In the genomic region with DNA sequence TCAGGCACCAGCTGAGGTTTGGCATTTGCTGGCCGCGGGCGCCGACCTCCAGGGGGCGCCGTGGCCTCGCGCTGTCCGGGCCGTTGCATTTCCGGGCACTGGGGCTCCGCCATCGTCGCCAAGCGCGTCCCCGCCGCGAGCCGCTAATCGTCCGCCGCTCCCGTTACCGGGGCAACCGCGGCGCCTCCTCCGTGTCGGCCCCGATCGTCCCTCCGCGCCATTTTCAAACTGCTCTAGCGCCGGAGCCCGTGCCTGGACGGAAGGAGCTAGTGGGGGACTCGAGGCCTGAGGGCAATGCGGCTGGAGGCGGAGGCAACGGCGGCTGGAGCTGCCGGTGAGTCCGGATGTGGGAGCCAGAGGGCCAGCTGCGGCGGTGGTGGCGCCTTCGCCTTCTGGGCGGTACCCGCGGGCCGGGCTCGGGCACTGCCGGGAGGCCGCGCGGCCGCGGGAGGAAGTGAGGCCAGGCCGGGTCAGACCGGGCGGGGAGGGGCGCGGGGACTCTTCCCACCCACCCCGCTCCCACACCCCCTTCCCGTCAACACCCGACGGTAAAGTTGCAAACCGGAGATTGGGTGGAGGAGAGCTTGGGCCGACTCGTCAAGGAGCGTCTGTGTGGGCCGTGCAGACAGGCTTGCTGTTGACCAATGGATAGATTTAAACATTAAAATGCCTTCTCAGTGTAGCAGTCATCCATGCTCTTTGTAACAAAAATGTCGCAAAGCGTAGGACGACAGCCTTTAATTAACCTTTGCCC, we compare ENCODE assay signal across 8 cellular contexts. TPM values are rescaled to one million over a fixed set of nuclear protein-coding genes. Genes with fewer than 3 reads are reported as not detected.
A peak's percentile ranks its signal among the peaks of the same experiment; 100 is the strongest.
DNase-seq lines count a peak whose midpoint lies in the region; ATAC-seq, FAIRE-seq and TF ChIP-seq lines count a peak whose summit lies in the region.

A gene with protein sequence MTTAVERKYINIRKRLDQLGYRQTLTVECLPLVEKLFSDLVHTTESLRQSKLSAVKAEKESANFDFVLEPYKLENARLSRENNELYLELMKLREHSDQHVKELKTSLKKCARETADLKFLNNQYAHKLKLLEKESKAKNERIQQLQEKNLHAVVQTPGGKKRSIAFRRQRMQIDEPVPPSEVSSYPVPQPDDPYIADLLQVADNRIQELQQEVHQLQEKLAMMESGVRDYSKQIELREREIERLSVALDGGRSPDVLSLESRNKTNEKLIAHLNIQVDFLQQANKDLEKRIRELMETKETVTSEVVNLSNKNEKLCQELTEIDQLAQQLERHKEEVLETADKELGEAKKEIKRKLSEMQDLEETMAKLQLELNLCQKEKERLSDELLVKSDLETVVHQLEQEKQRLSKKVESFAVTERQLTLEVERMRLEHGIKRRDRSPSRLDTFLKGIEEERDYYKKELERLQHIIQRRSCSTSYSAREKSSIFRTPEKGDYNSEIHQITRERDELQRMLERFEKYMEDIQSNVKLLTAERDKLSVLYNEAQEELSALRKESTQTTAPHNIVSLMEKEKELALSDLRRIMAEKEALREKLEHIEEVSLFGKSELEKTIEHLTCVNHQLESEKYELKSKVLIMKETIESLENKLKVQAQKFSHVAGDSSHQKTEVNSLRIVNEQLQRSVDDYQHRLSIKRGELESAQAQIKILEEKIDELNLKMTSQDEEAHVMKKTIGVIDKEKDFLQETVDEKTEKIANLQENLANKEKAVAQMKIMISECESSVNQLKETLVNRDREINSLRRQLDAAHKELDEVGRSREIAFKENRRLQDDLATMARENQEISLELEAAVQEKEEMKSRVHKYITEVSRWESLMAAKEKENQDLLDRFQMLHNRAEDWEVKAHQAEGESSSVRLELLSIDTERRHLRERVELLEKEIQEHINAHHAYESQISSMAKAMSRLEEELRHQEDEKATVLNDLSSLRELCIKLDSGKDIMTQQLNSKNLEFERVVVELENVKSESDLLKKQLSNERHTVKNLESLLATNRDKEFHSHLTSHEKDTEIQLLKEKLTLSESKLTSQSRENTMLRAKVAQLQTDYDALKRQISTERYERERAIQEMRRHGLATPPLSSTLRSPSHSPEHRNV (plus strand): TSS at position 220 of the 754 bp plus-strand sequence. CDS start 3,186 bp downstream, outside the sequence.

- H3K9me3 ChIP-seq in astrocyte (ENCODE audit: insufficient read depth, low read depth, low read length) (no peaks in the 10 kb centered on the region), hepatocyte (ENCODE audit: low read depth) (no peaks in the 10 kb centered on the region)

- H3K4me3 Mint-ChIP-seq in astrocyte (ENCODE audit: unreplicated experiment): peak within 1 kb of the TSS; percentile 85

- no peaks in the 10 kb centered on the region for H3K36me3 Mint-ChIP-seq in astrocyte (ENCODE audit: low read depth, unreplicated experiment)

- H3K79me2 ChIP-seq in astrocyte (ENCODE audit: insufficient read depth, low read length) (peaks cover 37% of the 10 kb centered on the region), hepatocyte (peaks cover 29% of the 10 kb centered on the region)

- H3K27ac ChIP-seq in 22Rv1: peak within 1 kb of the TSS; percentile 93
- peak within 1 kb of the TSS; percentile 97 for H3K27ac ChIP-seq in astrocyte (ENCODE audit: low read depth, low read length)
- peak within 1 kb of the TSS; percentile 95 for H3K27ac ChIP-seq in hepatocyte

- no peak for FAIRE-seq in astrocyte (lab: Jason Lieb, UNC)

- peak within 1 kb of the TSS; percentile 89 for H2AFZ ChIP-seq in astrocyte (ENCODE audit: low read depth, low read length)
- peak within 1 kb of the TSS; percentile 90 for H2AFZ ChIP-seq in hepatocyte

- ATAC-seq in GM18517 (IDR thresholded peaks at IDR 0.05; ENCODE audit: unreplicated experiment) (peak; percentile 79), HG03039 (IDR thresholded peaks at IDR 0.05; ENCODE audit: unreplicated experiment) (peak; percentile 64)

- H3K4me1 Mint-ChIP-seq in astrocyte (ENCODE audit: low read depth, unreplicated experiment): peaks cover 14% of the 10 kb centered on the region

- H3K27me3 Mint-ChIP-seq in astrocyte (ENCODE audit: low read depth, unreplicated experiment): no peaks in the 10 kb centered on the region

- H4K20me1 ChIP-seq in astrocyte (ENCODE audit: insufficient read depth, low read length): no peaks in the 10 kb centered on the region
- H4K20me1 ChIP-seq in hepatocyte (ENCODE audit: insufficient read depth, poor library complexity, severe bottlenecking): no peaks in the 10 kb centered on the region

- H3K9me2 ChIP-seq in hepatocyte (replicated peaks; ENCODE audit: insufficient read depth): no peaks in the 10 kb centered on the region

- H3K9ac ChIP-seq in astrocyte (ENCODE audit: low read length): peak within 1 kb of the TSS; percentile 88

- TF ChIP-seq CTCF in 22Rv1 (IDR thresholded peaks at IDR 0.05): peak; percentile 98
- peak; percentile 66 for TF ChIP-seq CTCF in astrocyte (IDR thresholded peaks at IDR 0.05; ENCODE audit: insufficient read depth, low read depth, low read length)
- peak; percentile 92 for TF ChIP-seq CTCF in hepatocyte (IDR thresholded peaks at IDR 0.05; ENCODE audit: poor library complexity)

- H3K9me3 Mint-ChIP-seq in astrocyte (ENCODE audit: unreplicated experiment): no peaks in the 10 kb centered on the region

- H3K27me3 ChIP-seq in astrocyte (ENCODE audit: insufficient read depth, low read length): no peaks in the 10 kb centered on the region
- H3K27me3 ChIP-seq in hepatocyte: no peaks in the 10 kb centered on the region

- H3K4me1 ChIP-seq in astrocyte (ENCODE audit: insufficient read depth, low read length) (peaks cover 19% of the 10 kb centered on the region), hepatocyte (ENCODE audit: insufficient read depth) (peaks cover 21% of the 10 kb centered on the region)

- H3K4me2 ChIP-seq in astrocyte (ENCODE audit: low read length): peak within 1 kb of the TSS; percentile 91
- peak within 1 kb of the TSS; percentile 92 for H3K4me2 ChIP-seq in hepatocyte

- H3K4me3 ChIP-seq in astrocyte (ENCODE audit: insufficient read depth, low read depth, low read length) (peak within 1 kb of the TSS; percentile 91), hepatocyte (peak within 1 kb of the TSS; percentile 64)

- H3K27ac Mint-ChIP-seq in astrocyte (ENCODE audit: unreplicated experiment): peak within 1 kb of the TSS; percentile 92

- peak; percentile 73 for DNase-seq in NCI-H2029 treated with DMSO at 0.1 percent for 48 hours (lab: John Stamatoyannopoulos, UW)
- peak; percentile 86 for DNase-seq in T-helper 22 cell (ENCODE audit: low read depth)
- peak; percentile 88 for DNase-seq in astrocyte (ENCODE audit: low read depth)
- peak; percentile 98 for DNase-seq in hepatocyte (ENCODE audit: low spot score)
- DNase-seq in renal cortical epithelial cell (ENCODE audit: low read depth): peak; percentile 87

- WGBS in hepatocyte (ENCODE audit: low lambda C conversion rate, missing lambda C conversion rate): 2% methylated on average over 39 of the region's 77 CpGs

- peaks cover 7% of the 10 kb centered on the region for H3K36me3 ChIP-seq in astrocyte (ENCODE audit: insufficient read depth, low read length)
- H3K36me3 ChIP-seq in hepatocyte (replicated peaks; ENCODE audit: insufficient read depth, low read depth): no peaks in the 10 kb centered on the region

RNA-seq across cellular contexts. Expression of the gene that starts here (rescaled TPM):
- total RNA-seq in astrocyte: 5.9 and 8.2 TPM in 2 replicates
- total RNA-seq in hepatocyte: 7.7 and 10.9 TPM in 2 replicates
- polyA plus RNA-seq in hepatocyte: 3.1 and 3.2 TPM in 2 replicates
- 5.4 and 8.9 TPM in 2 replicates for total RNA-seq in renal cortical epithelial cell

Comparison
In these comparisons a context has a peak if more than half of its experiments do, and no peak if none do; other contexts are left out.
1. Peak in every context shown above with its lines: DNase-seq, ATAC-seq, H3K4me3 ChIP-seq and H3K27ac ChIP-seq.